ENCODE assay signal across 8 cellular contexts in the genomic region with DNA sequence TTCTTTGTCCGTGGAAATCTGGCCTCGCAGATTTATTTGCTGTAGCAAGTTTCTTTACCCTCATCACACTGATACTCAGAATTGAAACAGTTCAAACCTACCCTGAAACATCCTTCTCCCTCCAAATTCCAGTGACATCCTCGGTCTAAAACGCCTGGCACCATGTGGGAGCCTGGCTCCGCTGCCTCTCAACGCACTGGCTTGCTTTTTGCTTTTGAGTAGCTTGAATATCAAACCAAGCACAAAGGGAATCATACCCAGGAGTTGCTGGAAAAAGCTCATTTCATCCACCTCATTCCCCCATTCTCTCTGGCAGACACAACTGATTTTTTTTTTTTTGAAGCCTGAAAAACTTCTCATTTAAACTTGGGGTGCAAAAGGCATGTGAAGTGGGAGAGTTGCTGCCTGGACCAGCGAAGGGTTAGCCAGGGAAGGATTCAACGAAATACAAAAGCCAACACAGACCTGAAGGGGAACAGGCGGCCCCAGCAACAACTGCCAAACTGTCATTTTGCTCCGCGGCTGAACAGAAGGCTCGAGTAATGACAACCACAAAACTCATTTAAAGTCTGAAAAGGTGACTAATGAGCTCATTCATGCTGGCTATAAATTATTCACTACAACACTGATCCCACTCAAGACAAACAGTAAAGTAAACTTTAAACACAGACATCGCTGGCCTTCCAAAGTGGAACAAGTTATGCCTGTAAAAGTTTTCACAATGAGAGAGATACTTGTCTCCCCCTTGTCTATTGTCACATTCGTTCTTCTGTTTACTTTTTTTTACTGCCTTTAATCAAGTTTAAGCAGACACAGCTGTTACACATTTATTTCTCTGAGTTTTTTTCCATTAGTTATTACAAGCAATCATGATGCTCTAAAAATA. TPM values are rescaled to one million over a fixed set of nuclear protein-coding genes. Genes with fewer than 3 reads are reported as not detected.
DNase-seq lines count a peak whose midpoint lies in the region; FAIRE-seq and TF ChIP-seq lines count a peak whose summit lies in the region.

No MANE protein-coding gene starts in this region.

- H2BK12ac ChIP-seq in mesenchymal stem cell (ENCODE audit: low read length in 2 of 2), result no peak overlapping the region

- no peak for TF ChIP-seq CTCF in bronchial epithelial cell (IDR thresholded peaks at IDR 0.05; ENCODE audit: insufficient read depth, low read length, severe bottlenecking)

- no peak for FAIRE-seq in bronchial epithelial cell (lab: Jason Lieb, UNC)

- H3K4me3 ChIP-seq in bronchial epithelial cell (ENCODE audit: low read depth, low read length) (no peak overlapping the region), mesenchymal stem cell (ENCODE audit: insufficient read depth in 1 of 2, low read depth in 1 of 2, low read length in 2 of 2) (peak overlapping the region in 1 of 2 experiments; percentile 64)

- peaks cover 85% of the 10 kb centered on the region for H3K4me1 Mint-ChIP-seq in stimulated activated naive CD8-positive, alpha-beta T cell treated with anti-CD3 and anti-CD28 coated beads, Interleukin-15, Interleukin-2, amounts not matched to agents 100 ng/mL and 50 ng/mL, for 24 hours (ENCODE audit: low read depth)

- peak; percentile 80 for DNase-seq in activated effector memory CD4-positive, alpha-beta T cell treated with anti-CD3 and anti-CD28 coated beads, Interleukin-2, amount 50 U/mL, for 16 hours
- no peak for DNase-seq in activated effector memory CD4-positive, alpha-beta T cell treated with Interleukin-2 at 50 U/mL for 16 hours
- peak; percentile 9 for DNase-seq in RPMI8226
- DNase-seq in bronchial epithelial cell (ENCODE audit: low read depth), result peak; percentile 65
- DNase-seq in mesenchymal stem cell, result peak; percentile 63
- no peak for DNase-seq in SK-N-DZ (ENCODE audit: low spot score)
- DNase-seq in H4 (ENCODE audit: low spot score), result no peak

- peak overlapping the region; percentile 75 for H3K4me3 Mint-ChIP-seq in stimulated activated naive CD8-positive, alpha-beta T cell treated with anti-CD3 and anti-CD28 coated beads, Interleukin-15, Interleukin-2, amounts not matched to agents 100 ng/mL and 50 ng/mL, for 24 hours

- H3K36me3 ChIP-seq in bronchial epithelial cell (ENCODE audit: control insufficient read depth, insufficient read depth, low read length) (no peaks in the 10 kb centered on the region), mesenchymal stem cell (ENCODE audit: control insufficient read depth in 1 of 2, insufficient read depth in 2 of 2, low read depth in 1 of 2, low read length in 2 of 2) (no peaks in the 10 kb centered on the region)

- H2BK120ac ChIP-seq in mesenchymal stem cell (ENCODE audit: low read depth, low read length), result no peak overlapping the region

- no peak overlapping the region for H3K14ac ChIP-seq in mesenchymal stem cell (ENCODE audit: low read length in 2 of 2)

- peak overlapping the region; percentile 80 for H2BK5ac ChIP-seq in mesenchymal stem cell (ENCODE audit: low read depth, low read length, poor library complexity, severe bottlenecking)

- 37% methylated on average over 14 of the region's 14 CpGs for WGBS in mesenchymal stem cell

- peak overlapping the region in 1 of 2 experiments; percentile 73 for H3K18ac ChIP-seq in mesenchymal stem cell (ENCODE audit: low read depth in 1 of 2, low read length in 2 of 2)

- H3K36me3 Mint-ChIP-seq in stimulated activated naive CD8-positive, alpha-beta T cell treated with anti-CD3 and anti-CD28 coated beads, Interleukin-15, Interleukin-2, amounts not matched to agents 100 ng/mL and 50 ng/mL, for 24 hours (ENCODE audit: low read depth), result peaks cover 4% of the 10 kb centered on the region

- no peak overlapping the region for H2BK15ac ChIP-seq in mesenchymal stem cell (ENCODE audit: low read depth, poor library complexity, severe bottlenecking)

- peaks cover 7% of the 10 kb centered on the region for H3K79me1 ChIP-seq in mesenchymal stem cell (replicated peaks; ENCODE audit: low read length, poor library complexity, severe bottlenecking)

- no peak overlapping the region for H3K23ac ChIP-seq in mesenchymal stem cell (ENCODE audit: low read length in 2 of 2)

- no peak overlapping the region for H2AFZ ChIP-seq in mesenchymal stem cell (ENCODE audit: low read depth, low read length)

- H3K27ac Mint-ChIP-seq in stimulated activated naive CD8-positive, alpha-beta T cell treated with anti-CD3 and anti-CD28 coated beads, Interleukin-15, Interleukin-2, amounts not matched to agents 100 ng/mL and 50 ng/mL, for 24 hours, result peak overlapping the region; percentile 94

- H3K9me3 Mint-ChIP-seq in stimulated activated naive CD8-positive, alpha-beta T cell treated with anti-CD3 and anti-CD28 coated beads, Interleukin-15, Interleukin-2, amounts not matched to agents 100 ng/mL and 50 ng/mL, for 24 hours, result no peaks in the 10 kb centered on the region

- H3K9ac ChIP-seq in mesenchymal stem cell (ENCODE audit: low read length), result peak overlapping the region; percentile 74

- H4K91ac ChIP-seq in mesenchymal stem cell (ENCODE audit: low read length), result no peak overlapping the region

- no peaks in the 10 kb centered on the region for H3K9me3 ChIP-seq in mesenchymal stem cell (ENCODE audit: control insufficient read depth, low read length)

- peaks cover 15% of the 10 kb centered on the region for H3K4me1 ChIP-seq in mesenchymal stem cell (ENCODE audit: control insufficient read depth, insufficient read depth, low read depth, low read length)

- H4K8ac ChIP-seq in mesenchymal stem cell (ENCODE audit: low read length), result no peak overlapping the region

- H3K4ac ChIP-seq in mesenchymal stem cell (ENCODE audit: low read depth in 1 of 2, low read length in 2 of 2), result no peak overlapping the region

- peak overlapping the region; percentile 98 for H3K27ac ChIP-seq in mesenchymal stem cell (ENCODE audit: low read length, poor library complexity, severe bottlenecking)

- no peaks in the 10 kb centered on the region for H3K27me3 ChIP-seq in bronchial epithelial cell (ENCODE audit: control insufficient read depth, insufficient read depth, low read length)
- H3K27me3 ChIP-seq in mesenchymal stem cell (ENCODE audit: control insufficient read depth in 1 of 2, insufficient read depth in 1 of 2, low read length in 2 of 2), result no peaks in the 10 kb centered on the region

- peak overlapping the region; percentile 97 for H2AK5ac ChIP-seq in mesenchymal stem cell (ENCODE audit: low read length, severe bottlenecking)

- peak overlapping the region; percentile 54 for H3K4me2 ChIP-seq in mesenchymal stem cell (ENCODE audit: low read length, poor library complexity, severe bottlenecking)

- H3K27me3 Mint-ChIP-seq in stimulated activated naive CD8-positive, alpha-beta T cell treated with anti-CD3 and anti-CD28 coated beads, Interleukin-15, Interleukin-2, amounts not matched to agents 100 ng/mL and 50 ng/mL, for 24 hours, result no peaks in the 10 kb centered on the region

RNA-seq across cellular contexts. Expression of gene FOXN3, which starts 12.4 kb away (rescaled TPM):
- 5.8 and 7.8 TPM in 2 replicates for total RNA-seq in bronchial epithelial cell
- polyA plus RNA-seq in mesenchymal stem cell (2013, experiment 1 of 2), result 28.2 TPM
- polyA plus RNA-seq in mesenchymal stem cell (2013, experiment 2 of 2), result 27.4 TPM
- 22.4 and 23.6 TPM in 2 replicates for polyA plus RNA-seq in SK-N-DZ (2014; cell fraction: cytosol; rRNA removed)
- polyA plus RNA-seq in SK-N-DZ (2014; cell fraction: nucleus; rRNA removed), result 12.1 and 14.7 TPM in 2 replicates
- 5.2 and 12.2 TPM in 2 replicates for total RNA-seq in H4 (2014; rRNA removed; shearing (Covaris generic))

Comparison
In these comparisons a context has a peak if more than half of its experiments do, and no peak if none do; other contexts are left out.
1. DNase-seq: peak in activated effector memory CD4-positive, alpha-beta T cell treated with anti-CD3 and anti-CD28 coated beads, Interleukin-2, amount 50 U/mL, for 16 hours (single experiment), RPMI8226 (single experiment), bronchial epithelial cell (single experiment) and mesenchymal stem cell (single experiment); none in activated effector memory CD4-positive, alpha-beta T cell treated with Interleukin-2 at 50 U/mL for 16 hours (single experiment), SK-N-DZ (single experiment) and H4 (single experiment).